13 cellular contexts compared by ENCODE assay signal in genomic region chr1:2539312-2539907, GRCh38. TPM values are rescaled to one million over a fixed set of nuclear protein-coding genes. Genes with fewer than 3 reads are reported as not detected.
DNase-seq lines count a peak whose midpoint lies in the region; ATAC-seq, FAIRE-seq and TF ChIP-seq lines count a peak whose summit lies in the region.
"Had no signal": no experiment of that assay in that cellular context is flagged by ENCODE, and none has a peak within 500 bp of the region (broad histone marks: within the 10 kb centered on the region; RNA-seq: fewer than 3 reads in every experiment).

No MANE protein-coding gene starts in this region.

- no peak for TF ChIP-seq POLR2A in K562 (conservative IDR thresholded peaks at IDR 0.05)
- no peak for TF ChIP-seq POLR2A in lower leg skin (IDR thresholded peaks at IDR 0.05)

- H3K9ac ChIP-seq in OCI-LY3 (ENCODE audit: low read length), result no peak overlapping the region
- no peak overlapping the region for H3K9ac ChIP-seq in K562 (ENCODE audit: insufficient read depth in 1 of 2, low read depth in 2 of 2, low read length in 2 of 2)

- BruUV-seq in K562 (replicated peaks; lab: Mats Ljungman, UMichigan), result no TSS peak

- H3K4me3 Mint-ChIP-seq in progenitor cell of endocrine pancreas (ENCODE audit: low read depth), result no peak overlapping the region

- TF ChIP-seq RAD21 in K562 (CRISPR knock-in tag; conservative IDR thresholded peaks at IDR 0.05 in 1 of 2, IDR thresholded peaks at IDR 0.05 in 1 of 2), result peak in 1 of 2 experiments; percentile 60; a peak in 2 of 4 replicates

- no peaks in the 10 kb centered on the region for H4K20me1 ChIP-seq in OCI-LY3 (ENCODE audit: insufficient read depth, low read length)
- H4K20me1 ChIP-seq in K562 (replicated peaks; ENCODE audit: control insufficient read depth, insufficient read depth, low read length), result no peaks in the 10 kb centered on the region

- H3K4me1 ChIP-seq in OCI-LY3 (ENCODE audit: low read length) (no peaks in the 10 kb centered on the region), K562 (replicated peaks in 1 of 2; ENCODE audit: control insufficient read depth in 2 of 2, insufficient read depth in 2 of 2, low read length in 2 of 2) (peaks cover 38 to 81% of the 10 kb centered on the region in 2 experiments)

- TF ChIP-seq CTCF in OCI-LY3 (IDR thresholded peaks at IDR 0.05; ENCODE audit: low read depth, low read length) (peak; percentile 29; the same call in 1 of the 2 replicates), K562 (IDR thresholded peaks at IDR 0.05 in 2 of 3, conservative IDR thresholded peaks at IDR 0.05 in 1 of 3; ENCODE audit: insufficient read depth in 2 of 3, low read depth in 1 of 3, low read length in 3 of 3) (peak; percentile 58 to 71 (median 64)), progenitor cell of endocrine pancreas (IDR thresholded peaks at IDR 0.05; ENCODE audit: unreplicated experiment) (peak; percentile 46), lower leg skin (IDR thresholded peaks at IDR 0.05) (no peak)

- H3K9me1 ChIP-seq in K562 (ENCODE audit: control insufficient read depth, insufficient read depth, low read length), result peaks cover 3% of the 10 kb centered on the region

- H3K27ac ChIP-seq in OCI-LY3 (ENCODE audit: low read length) (no peak overlapping the region), K562 (ENCODE audit: extremely low read depth, low read depth, low read length) (no peak overlapping the region)
- H3K27ac ChIP-seq: epithelial cell of prostate had no signal

- 45% methylated on average over 9 of the region's 12 CpGs for WGBS in K562 (ENCODE audit: insufficient coverage, low coverage, missing lambda C conversion rate)
- 85 to 88% methylated on average over 8 to 12 of the region's 12 CpGs for WGBS in lower leg skin, 2 donors

- H3K79me2 ChIP-seq in OCI-LY3 (ENCODE audit: low read length), result no peaks in the 10 kb centered on the region
- no peaks in the 10 kb centered on the region for H3K79me2 ChIP-seq in K562 (ENCODE audit: control insufficient read depth, insufficient read depth, low read length)

- no peaks in the 10 kb centered on the region for H3K36me3 Mint-ChIP-seq in progenitor cell of endocrine pancreas (ENCODE audit: insufficient read depth)

- no peak overlapping the region for H3K27ac Mint-ChIP-seq in progenitor cell of endocrine pancreas

- H3K4me3 ChIP-seq in OCI-LY3 (ENCODE audit: low read length) (no peak overlapping the region), K562 (no peak overlapping the region), lower leg skin (ENCODE audit: low read depth, poor library complexity, severe bottlenecking) (no peak overlapping the region)

- H3K9me3 Mint-ChIP-seq in progenitor cell of endocrine pancreas (ENCODE audit: low read depth), result no peaks in the 10 kb centered on the region

- FAIRE-seq in K562 (lab: Jason Lieb, UNC), result peak; percentile 83
- FAIRE-seq: GM18507 had no signal

- no peak for TF ChIP-seq EP300 in K562 (IDR thresholded peaks at IDR 0.05; ENCODE audit: low read length)

- H3K36me3 ChIP-seq in OCI-LY3 (replicated peaks; ENCODE audit: low read depth, low read length) (no peaks in the 10 kb centered on the region), K562 (ENCODE audit: control insufficient read depth, insufficient read depth, low read length) (no peaks in the 10 kb centered on the region)

- H3K4me1 Mint-ChIP-seq in progenitor cell of endocrine pancreas (ENCODE audit: low read depth), result peaks cover 10% of the 10 kb centered on the region

- H3K27me3 ChIP-seq in OCI-LY3 (ENCODE audit: low read depth, low read length), result peaks cover 5% of the 10 kb centered on the region; the same call in 1 of the 2 replicates
- peaks cover 10 to 36% of the 10 kb centered on the region in 2 experiments; a peak in 4 of 5 replicates for H3K27me3 ChIP-seq in K562 (ENCODE audit: control insufficient read depth in 2 of 2, insufficient read depth in 2 of 2, low read length in 2 of 2)

- no peak overlapping the region for H2AFZ ChIP-seq in OCI-LY3 (ENCODE audit: low read depth, low read length)
- no peak overlapping the region for H2AFZ ChIP-seq in K562 (ENCODE audit: low read depth, low read length)

- peaks cover 23% of the 10 kb centered on the region for H3K27me3 Mint-ChIP-seq in progenitor cell of endocrine pancreas

- intact Hi-C loops in K562 (cut with micrococcal nuclease), result no loop called here
- intact Hi-C loops in lower leg skin (cut with DNase I; ENCODE audit: low total_unique reads), result no loop called here
- intact Hi-C loops in sciatic nerve (cut with DNase I), result loop anchor here (10.0 kb wide), 1 partner anchor 355 kb away; no protein-coding TSS in a partner anchor

- ATAC-seq in K562 (peak; percentile 73), sciatic nerve (no peak)

- POLR2A ChIA-PET in K562 (lab: Yijun Ruan, JAX), result interaction anchor here (0.6 to 0.7 kb wide), 2 partner anchors 18 to 248 kb away, joined by 3 to 4 read pairs; no protein-coding TSS in a partner anchor

- CTCF ChIA-PET in K562 (lab: Yijun Ruan, JAX; ENCODE audit: low intra/inter-chr PET ratio), result no interaction called here

- no peak overlapping the region for H3K4me2 ChIP-seq in OCI-LY3 (ENCODE audit: low read length)
- no peak overlapping the region for H3K4me2 ChIP-seq in K562 (ENCODE audit: insufficient read depth, low read length)

- H3K9me3 ChIP-seq in OCI-LY3 (ENCODE audit: insufficient read depth, low read length) (no peaks in the 10 kb centered on the region), K562 (replicated peaks; ENCODE audit: control insufficient read depth, insufficient read depth, low read depth, low read length) (no peaks in the 10 kb centered on the region)

- in situ Hi-C loops in K562 (cut with MboI), result loop anchor here (5.0 to 25.0 kb wide), 2 partner anchors 127 to 352 kb away; partner anchors contain the start of genes FAAP20 and PEX10

- peak; percentile 48 for DNase-seq in DMS 273 (lab: John Stamatoyannopoulos, UW; ENCODE audit: unreplicated experiment)
- no peak for DNase-seq in DMS 273 treated with DMSO at 0.1 percent for 48 hours (lab: John Stamatoyannopoulos, UW)
- peak in 3 of 4 experiments; percentile 51 to 69 (median 64) for DNase-seq in K562 (ENCODE audit: extremely low read depth in 1 of 4, low spot score in 3 of 4)
- no peak for DNase-seq in progenitor cell of endocrine pancreas (ENCODE audit: low spot score, unreplicated experiment)
- no peak for DNase-seq in AG08395 (ENCODE audit: low spot score)
- no peak for DNase-seq in lower leg skin (ENCODE audit: low spot score in 2 of 2)
- DNase-seq in sciatic nerve (ENCODE audit: low spot score), result no peak
- DNase-seq: 8988T, NCI-H526 treated with DMSO at 0.1 percent for 48 hours had no signal

RNA-seq across cellular contexts. Expression of gene HES5, which starts 9.3 kb away (rescaled TPM):
- not detected in 2 replicates for total RNA-seq in K562 (2011; cell fraction: chromatin; rRNA removed; ENCODE audit: low replicate concordance)
- not detected in 2 replicates for total RNA-seq in K562 (2011; cell fraction: nucleolus; rRNA removed)
- total RNA-seq in K562 (2011; cell fraction: nucleoplasm; rRNA removed), result not detected in 2 replicates
- total RNA-seq in K562 (2014; rRNA removed) (not detected in 2 replicates), K562 (2014; rRNA removed; fragmentation: Illumina TruSeq; extraction: Trizol) (not detected in 2 replicates), K562 (2015; rRNA removed; fragmentation: Illumina TruSeq; extraction: Trizol) (not detected in 2 replicates), K562 (2021) (not detected in 2 replicates), progenitor cell of endocrine pancreas (0.36 TPM in 1 of 2 replicates, not detected in the other), lower leg skin (10 to 100 TPM in 2 of 4 donors, 1 to 10 TPM in 2; 8.1 to 32.5 (median 9.6) TPM), sciatic nerve (2.1 TPM)
- polyA plus RNA-seq in K562 (2011; rRNA removed) (not detected in 2 replicates), K562 (2014; fragmentation: Illumina TruSeq; extraction: Trizol) (not detected in 2 replicates), K562 (2014; fragmentation: Nextera tagmentation; extraction: Ambion mirVana) (not detected), K562 (2014; rRNA removed) (not detected in 2 replicates)
- polyA plus RNA-seq in K562 (2011; cell fraction: cytosol; rRNA removed), result 0.04 TPM in 1 of 2 replicates, not detected in the other
- polyA plus RNA-seq in K562 (2011; cell fraction: nucleus; rRNA removed), result not detected in 2 replicates
- not detected in 2 replicates for polyA plus RNA-seq in K562 (2012)
- polyA minus RNA-seq in K562 (2011; rRNA and poly(A)+ RNA removed), result not detected in 2 replicates
- not detected in 2 replicates for polyA minus RNA-seq in K562 (2011; cell fraction: cytosol; rRNA and poly(A)+ RNA removed)
- polyA minus RNA-seq in K562 (2011; cell fraction: nucleus; rRNA and poly(A)+ RNA removed), result not detected in 2 replicates
- total RNA-seq: mononuclear cell had no signal

RNA-seq across cellular contexts. Expression of gene PANK4, which starts 13.0 kb away (rescaled TPM):
- 114 and 307 TPM in 2 replicates for total RNA-seq in K562 (2011; cell fraction: chromatin; rRNA removed; ENCODE audit: low replicate concordance)
- total RNA-seq in K562 (2011; cell fraction: nucleolus; rRNA removed), result 194 and 202 TPM in 2 replicates
- total RNA-seq in K562 (2011; cell fraction: nucleoplasm; rRNA removed), result 119 and 146 TPM in 2 replicates
- total RNA-seq in K562 (2014; rRNA removed) (39.6 and 50.7 TPM in 2 replicates), K562 (2014; rRNA removed; fragmentation: Illumina TruSeq; extraction: Trizol) (15.3 and 19.2 TPM in 2 replicates), K562 (2015; rRNA removed; fragmentation: Illumina TruSeq; extraction: Trizol) (29.7 and 32.0 TPM in 2 replicates), K562 (2021) (55.6 and 61.3 TPM in 2 replicates), progenitor cell of endocrine pancreas (42.5 and 45.4 TPM in 2 replicates), lower leg skin (10 to 100 TPM; 26.8 to 34.7 (median 32.5) TPM), sciatic nerve (32.3 TPM)
- polyA plus RNA-seq in K562 (2011; rRNA removed) (23.3 and 39.3 TPM in 2 replicates), K562 (2014; fragmentation: Illumina TruSeq; extraction: Trizol) (31.5 and 31.8 TPM in 2 replicates), K562 (2014; fragmentation: Nextera tagmentation; extraction: Ambion mirVana) (1 to 10 TPM in 1 of 2 experiments, under 1 TPM in 1; 0.93 to 1.4 TPM), K562 (2014; rRNA removed) (41.3 and 42.3 TPM in 2 replicates)
- 21.3 and 25.3 TPM in 2 replicates for polyA plus RNA-seq in K562 (2011; cell fraction: cytosol; rRNA removed)
- polyA plus RNA-seq in K562 (2011; cell fraction: nucleus; rRNA removed), result 181 and 249 TPM in 2 replicates
- 28.4 and 32.3 TPM in 2 replicates for polyA plus RNA-seq in K562 (2012)
- polyA minus RNA-seq in K562 (2011; rRNA and poly(A)+ RNA removed), result 22.3 and 22.4 TPM in 2 replicates
- 35.2 and 42.6 TPM in 2 replicates for polyA minus RNA-seq in K562 (2011; cell fraction: cytosol; rRNA and poly(A)+ RNA removed)
- polyA minus RNA-seq in K562 (2011; cell fraction: nucleus; rRNA and poly(A)+ RNA removed), result 116 and 142 TPM in 2 replicates

RNA-seq across cellular contexts. Expression of gene TNFRSF14, which starts 16.8 kb away (rescaled TPM):
- total RNA-seq in K562 (2011; cell fraction: chromatin; rRNA removed; ENCODE audit: low replicate concordance), result 2.5 and 7.5 TPM in 2 replicates
- 4.8 and 5.5 TPM in 2 replicates for total RNA-seq in K562 (2011; cell fraction: nucleolus; rRNA removed)
- 3.3 and 3.4 TPM in 2 replicates for total RNA-seq in K562 (2011; cell fraction: nucleoplasm; rRNA removed)
- total RNA-seq in K562 (2014; rRNA removed) (0.68 and 0.73 TPM in 2 replicates), K562 (2014; rRNA removed; fragmentation: Illumina TruSeq; extraction: Trizol) (0.11 and 0.16 TPM in 2 replicates), K562 (2015; rRNA removed; fragmentation: Illumina TruSeq; extraction: Trizol) (1.1 and 1.3 TPM in 2 replicates), K562 (2021) (1.8 and 2.1 TPM in 2 replicates), progenitor cell of endocrine pancreas (0.41 and 0.75 TPM in 2 replicates), lower leg skin (10 to 100 TPM; 35.2 to 43.6 (median 38.3) TPM), sciatic nerve (73.3 TPM)
- polyA plus RNA-seq in K562 (2011; rRNA removed) (0.68 and 1.3 TPM in 2 replicates), K562 (2014; fragmentation: Illumina TruSeq; extraction: Trizol) (0.58 and 0.89 TPM in 2 replicates), K562 (2014; fragmentation: Nextera tagmentation; extraction: Ambion mirVana) (not detected), K562 (2014; rRNA removed) (1.6 and 2.3 TPM in 2 replicates)
- 0.97 and 1.0 TPM in 2 replicates for polyA plus RNA-seq in K562 (2011; cell fraction: cytosol; rRNA removed)
- polyA plus RNA-seq in K562 (2011; cell fraction: nucleus; rRNA removed), result 11.2 and 14.0 TPM in 2 replicates
- polyA plus RNA-seq in K562 (2012), result 3.3 and 11.5 TPM in 2 replicates
- 0.15 and 0.18 TPM in 2 replicates for polyA minus RNA-seq in K562 (2011; rRNA and poly(A)+ RNA removed)
- polyA minus RNA-seq in K562 (2011; cell fraction: cytosol; rRNA and poly(A)+ RNA removed), result not detected in 2 replicates
- 1.6 and 2.0 TPM in 2 replicates for polyA minus RNA-seq in K562 (2011; cell fraction: nucleus; rRNA and poly(A)+ RNA removed)

RNA-seq across cellular contexts. Expression of gene PRXL2B, which starts 47.2 kb away (rescaled TPM):
- total RNA-seq in K562 (2011; cell fraction: chromatin; rRNA removed; ENCODE audit: low replicate concordance), result 4.0 and 14.5 TPM in 2 replicates
- 13.0 and 14.3 TPM in 2 replicates for total RNA-seq in K562 (2011; cell fraction: nucleolus; rRNA removed)
- 5.5 and 8.1 TPM in 2 replicates for total RNA-seq in K562 (2011; cell fraction: nucleoplasm; rRNA removed)
- total RNA-seq in K562 (2014; rRNA removed) (14.0 and 16.4 TPM in 2 replicates), K562 (2014; rRNA removed; fragmentation: Illumina TruSeq; extraction: Trizol) (3.3 and 4.1 TPM in 2 replicates), K562 (2015; rRNA removed; fragmentation: Illumina TruSeq; extraction: Trizol) (11.8 TPM in 2 replicates), K562 (2021) (25.3 and 28.1 TPM in 2 replicates), progenitor cell of endocrine pancreas (32.0 and 36.4 TPM in 2 replicates), lower leg skin (10 to 100 TPM in 3 of 4 donors, 1 to 10 TPM in 1; 5.6 to 16.4 (median 12.0) TPM), sciatic nerve (23.9 TPM)
- polyA plus RNA-seq in K562 (2011; rRNA removed) (6.7 and 7.0 TPM in 2 replicates), K562 (2014; fragmentation: Illumina TruSeq; extraction: Trizol) (15.2 and 16.6 TPM in 2 replicates), K562 (2014; fragmentation: Nextera tagmentation; extraction: Ambion mirVana) (1 to 10 TPM in 1 of 2 experiments, under 1 TPM in 1; 0.99 to 1.7 TPM), K562 (2014; rRNA removed) (17.6 and 20.7 TPM in 2 replicates)
- polyA plus RNA-seq in K562 (2011; cell fraction: cytosol; rRNA removed), result 9.9 and 25.7 TPM in 2 replicates
- 20.2 and 28.6 TPM in 2 replicates for polyA plus RNA-seq in K562 (2011; cell fraction: nucleus; rRNA removed)
- polyA plus RNA-seq in K562 (2012), result 11.9 and 22.1 TPM in 2 replicates
- polyA minus RNA-seq in K562 (2011; rRNA and poly(A)+ RNA removed), result 1.8 and 4.0 TPM in 2 replicates
- 3.9 and 7.0 TPM in 2 replicates for polyA minus RNA-seq in K562 (2011; cell fraction: cytosol; rRNA and poly(A)+ RNA removed)
- 5.4 and 6.8 TPM in 2 replicates for polyA minus RNA-seq in K562 (2011; cell fraction: nucleus; rRNA and poly(A)+ RNA removed)

Comparison
In these comparisons a context has a peak if more than half of its experiments do, and no peak if none do; other contexts are left out.
1. DNase-seq: peak in DMS 273 (single experiment) and K562 (3 of 4); none in DMS 273 treated with DMSO at 0.1 percent for 48 hours (single experiment), progenitor cell of endocrine pancreas (single experiment), AG08395 (single experiment), lower leg skin (0 of 2) and sciatic nerve (single experiment).
2. CTCF ChIP-seq: peak in OCI-LY3 (single experiment), K562 (3 of 3) and progenitor cell of endocrine pancreas (single experiment); none in lower leg skin (0 of 3).